ENCODE assay signal across 17 cellular contexts in the genomic region with DNA sequence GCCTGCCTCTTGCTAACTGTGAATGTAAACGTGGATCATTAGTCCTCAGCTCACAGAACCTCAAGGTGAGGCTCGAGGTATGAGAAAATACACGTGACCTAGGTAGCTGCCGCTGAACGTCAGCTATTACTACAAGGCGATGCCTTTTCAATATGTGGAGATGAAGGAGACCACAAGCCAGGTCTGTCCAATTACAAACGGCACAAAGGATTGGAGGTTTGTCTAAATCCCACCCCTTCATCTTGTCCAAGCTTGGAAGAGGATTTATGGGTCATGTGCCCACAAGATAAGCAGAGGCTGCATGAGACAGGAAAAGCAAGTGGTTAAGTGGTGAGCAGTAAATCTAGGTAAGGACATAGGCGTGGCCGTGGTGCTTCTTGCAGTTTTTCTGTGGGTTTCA. TPM values are rescaled to one million over a fixed set of nuclear protein-coding genes. Genes with fewer than 3 reads are reported as not detected.
A peak's percentile ranks its signal among the peaks of the same experiment; 100 is the strongest.
DNase-seq lines count a peak whose midpoint lies in the region; ATAC-seq and TF ChIP-seq lines count a peak whose summit lies in the region.
"Had no signal": no experiment of that assay in that cellular context is flagged by ENCODE, and none has a peak within 500 bp of the region (broad histone marks: within the 10 kb centered on the region; RNA-seq: fewer than 3 reads in every experiment).

No MANE protein-coding gene starts in this region.

- H3K4me3 Mint-ChIP-seq in CD4-positive, alpha-beta memory T cell, result peak overlapping the region; percentile 52 to 89 (median 78)
- H3K4me3 Mint-ChIP-seq in effector memory CD8-positive, alpha-beta T cell, result peak overlapping the region; percentile 56 to 70
- H3K4me3 Mint-ChIP-seq: activated B cell treated with CpG ODN at 0.5 μM for 24 hours, nephron had no signal

- POLR2A ChIA-PET in CD4-positive, alpha-beta memory T cell (lab: Charles Lee; ENCODE audit: partially characterized antibody), result interaction anchor here (0.6 to 2.7 kb wide), 7 partner anchors 18 to 177 kb away, joined by 3 to 25 read pairs (median 3); partner anchors contain the start of genes ABCF2 and CHPF2

- H3K36me3 ChIP-seq in CD4-positive, alpha-beta memory T cell (ENCODE audit: insufficient read depth, low read length), result no peaks in the 10 kb centered on the region
- no peaks in the 10 kb centered on the region for H3K36me3 ChIP-seq in upper lobe of right lung

- H3K9me3 Mint-ChIP-seq in CD4-positive, alpha-beta memory T cell, result no peaks in the 10 kb centered on the region
- no peaks in the 10 kb centered on the region for H3K9me3 Mint-ChIP-seq in effector memory CD8-positive, alpha-beta T cell
- H3K9me3 Mint-ChIP-seq: activated B cell treated with CpG ODN at 0.5 μM for 24 hours, nephron had no signal

- no peaks in the 10 kb centered on the region for H3K27me3 Mint-ChIP-seq in CD4-positive, alpha-beta memory T cell
- H3K27me3 Mint-ChIP-seq in effector memory CD8-positive, alpha-beta T cell, result peaks cover 0 to 13% of the 10 kb centered on the region in 2 donors

- no peak for TF ChIP-seq CTCF in upper lobe of right lung (IDR thresholded peaks at IDR 0.05)

- H3K4me3 ChIP-seq in CD4-positive, alpha-beta memory T cell (ENCODE audit: low read length in 2 of 2), result no peak overlapping the region
- H3K4me3 ChIP-seq in upper lobe of right lung, result no peak overlapping the region

- H3K4me1 Mint-ChIP-seq in CD4-positive, alpha-beta memory T cell, result peaks cover 27 to 56% (median 40%) of the 10 kb centered on the region in 4 donors
- H3K4me1 Mint-ChIP-seq in effector memory CD8-positive, alpha-beta T cell (ENCODE audit: low read depth in 2 of 2), result peaks cover 30 to 44% of the 10 kb centered on the region in 2 donors
- H3K4me1 Mint-ChIP-seq: activated B cell treated with CpG ODN at 0.5 μM for 24 hours, nephron had no signal

- peaks cover 37% of the 10 kb centered on the region for H3K4me1 ChIP-seq in CD4-positive, alpha-beta memory T cell (ENCODE audit: insufficient read depth, low read length)
- no peaks in the 10 kb centered on the region for H3K4me1 ChIP-seq in upper lobe of right lung

- H3K36me3 Mint-ChIP-seq in CD4-positive, alpha-beta memory T cell, result peaks cover 4 to 7% of the 10 kb centered on the region in 2 donors
- H3K36me3 Mint-ChIP-seq in effector memory CD8-positive, alpha-beta T cell (ENCODE audit: insufficient read depth), result peaks cover 4% of the 10 kb centered on the region

- H3K27me3 ChIP-seq in CD4-positive, alpha-beta memory T cell (ENCODE audit: insufficient read depth, low read length), result no peaks in the 10 kb centered on the region
- peaks cover 11% of the 10 kb centered on the region for H3K27me3 ChIP-seq in upper lobe of right lung

- peak; percentile 83 for ATAC-seq in effector memory CD8-positive, alpha-beta T cell (replicated peaks)
- ATAC-seq in upper lobe of right lung (no peak), GM18870 (IDR thresholded peaks at IDR 0.05; ENCODE audit: unreplicated experiment) (no peak)
- ATAC-seq: left colon had no signal

- H3K27ac ChIP-seq in CD4-positive, alpha-beta memory T cell (ENCODE audit: low read depth, low read length), result peak overlapping the region; percentile 57
- H3K27ac ChIP-seq in upper lobe of right lung, result no peak overlapping the region
- H3K27ac ChIP-seq: epithelial cell of prostate had no signal

- H3K9me3 ChIP-seq in CD4-positive, alpha-beta memory T cell (ENCODE audit: control insufficient read depth in 1 of 2, low read length in 2 of 2), result no peaks in the 10 kb centered on the region
- no peaks in the 10 kb centered on the region for H3K9me3 ChIP-seq in upper lobe of right lung

- CTCF ChIA-PET in CD4-positive, alpha-beta memory T cell (lab: Charles Lee; ENCODE audit: partially characterized antibody), result interaction anchor here (1.0 to 2.9 kb wide), 6 partner anchors 11 to 40 kb away, joined by 3 to 26 read pairs (median 4); no protein-coding TSS in a partner anchor

- peak overlapping the region; percentile 82 to 99 (median 98) for H3K27ac Mint-ChIP-seq in CD4-positive, alpha-beta memory T cell
- peak overlapping the region; percentile 50 to 87 for H3K27ac Mint-ChIP-seq in effector memory CD8-positive, alpha-beta T cell
- H3K27ac Mint-ChIP-seq: activated B cell treated with CpG ODN at 0.5 μM for 24 hours, nephron had no signal

- DNase-seq in A172 (ENCODE audit: low spot score) (peak; percentile 80), OCI-M1 (lab: John Stamatoyannopoulos, UW) (peak; percentile 76), upper lobe of right lung (no peak), NCI-H2171 (lab: John Stamatoyannopoulos, UW) (no peak)
- DNase-seq in CD4-positive, alpha-beta memory T cell, result peak; percentile 71 to 83 (median 81)
- peak; percentile 15 to 48 (median 44) for DNase-seq in effector memory CD8-positive, alpha-beta T cell
- DNase-seq: activated B cell treated with CpG ODN at 0.5 μM for 24 hours; head of caudate nucleus; left colon; NCI-H748 treated with DMSO at 0.1 percent for 48 hours; SHP77; stimulated activated naive CD4-positive, alpha-beta T cell treated with Interleukin-2 at 50 U/mL for 16 hours had no signal

- intact Hi-C loops in CD4-positive, alpha-beta memory T cell (cut with micrococcal nuclease), result loop anchor here (1.0 to 5.0 kb wide), 2 partner anchors 20 to 40 kb away; partner anchors contain the start of genes ABCF2 and SMARCD3
- intact Hi-C loops in upper lobe of right lung (cut with DNase I), result no loop called here

RNA-seq across cellular contexts. Expression of gene H2BK1, which starts 3.4 kb away (rescaled TPM):
- not detected in 2 replicates for total RNA-seq in A172 (2014; rRNA removed; shearing (Covaris generic))
- total RNA-seq in CD4-positive, alpha-beta memory T cell, result 1 to 10 TPM; 4.9 to 6.9 TPM
- not detected for polyA plus RNA-seq in CD4-positive, alpha-beta memory T cell
- not detected for total RNA-seq in upper lobe of right lung
- total RNA-seq: HepG2, left colon had no signal
- polyA plus RNA-seq: BJ, HepG2 had no signal

RNA-seq across cellular contexts. Expression of gene ASB10, which starts 19.9 kb away (rescaled TPM):
- total RNA-seq in A172 (2014; rRNA removed; shearing (Covaris generic)), result not detected in 2 replicates
- total RNA-seq in CD4-positive, alpha-beta memory T cell, result not detected
- polyA plus RNA-seq in CD4-positive, alpha-beta memory T cell, result not detected
- total RNA-seq in upper lobe of right lung, result not detected
- total RNA-seq: activated B cell treated with CpG ODN at 0.5 μM for 24 hours, HepG2, left colon had no signal
- polyA plus RNA-seq: BJ, HepG2 had no signal

RNA-seq across cellular contexts. Expression of gene ABCF2, which starts 20.1 kb away (rescaled TPM):
- total RNA-seq in A172 (2014; rRNA removed; shearing (Covaris generic)), result 55.6 and 65.6 TPM in 2 replicates
- total RNA-seq in CD4-positive, alpha-beta memory T cell, result 10 to 100 TPM; 31.4 to 35.7 TPM
- 10 to 100 TPM; 33.0 to 37.3 TPM for polyA plus RNA-seq in CD4-positive, alpha-beta memory T cell
- total RNA-seq in upper lobe of right lung, result 26.3 TPM

RNA-seq across cellular contexts. Expression of gene CHPF2, which starts 25.4 kb away (rescaled TPM):
- 36.5 and 37.8 TPM in 2 replicates for total RNA-seq in A172 (2014; rRNA removed; shearing (Covaris generic))
- total RNA-seq in CD4-positive, alpha-beta memory T cell, result 10 to 100 TPM; 52.2 to 52.3 TPM
- polyA plus RNA-seq in CD4-positive, alpha-beta memory T cell, result 10 to 100 TPM; 25.3 to 28.6 TPM
- total RNA-seq in upper lobe of right lung, result 37.2 TPM

RNA-seq across cellular contexts. Expression of gene GBX1, which starts 39.4 kb away (rescaled TPM):
- total RNA-seq in A172 (2014; rRNA removed; shearing (Covaris generic)), result 0.41 TPM in 1 of 2 replicates, not detected in the other
- not detected for total RNA-seq in CD4-positive, alpha-beta memory T cell
- polyA plus RNA-seq in CD4-positive, alpha-beta memory T cell, result not detected
- not detected for total RNA-seq in upper lobe of right lung
- total RNA-seq: activated B cell treated with CpG ODN at 0.5 μM for 24 hours, HepG2, left colon had no signal
- polyA plus RNA-seq: BJ, HepG2 had no signal

Comparison
In these comparisons a context has a peak if more than half of its experiments do, and no peak if none do; other contexts are left out.
1. DNase-seq: peak in A172 (single experiment), CD4-positive, alpha-beta memory T cell (5 of 5), OCI-M1 (single experiment) and effector memory CD8-positive, alpha-beta T cell (3 of 3); none in upper lobe of right lung (single experiment) and NCI-H2171 (single experiment).